ENCODE assay signal across 12 cellular contexts in the genomic region with DNA sequence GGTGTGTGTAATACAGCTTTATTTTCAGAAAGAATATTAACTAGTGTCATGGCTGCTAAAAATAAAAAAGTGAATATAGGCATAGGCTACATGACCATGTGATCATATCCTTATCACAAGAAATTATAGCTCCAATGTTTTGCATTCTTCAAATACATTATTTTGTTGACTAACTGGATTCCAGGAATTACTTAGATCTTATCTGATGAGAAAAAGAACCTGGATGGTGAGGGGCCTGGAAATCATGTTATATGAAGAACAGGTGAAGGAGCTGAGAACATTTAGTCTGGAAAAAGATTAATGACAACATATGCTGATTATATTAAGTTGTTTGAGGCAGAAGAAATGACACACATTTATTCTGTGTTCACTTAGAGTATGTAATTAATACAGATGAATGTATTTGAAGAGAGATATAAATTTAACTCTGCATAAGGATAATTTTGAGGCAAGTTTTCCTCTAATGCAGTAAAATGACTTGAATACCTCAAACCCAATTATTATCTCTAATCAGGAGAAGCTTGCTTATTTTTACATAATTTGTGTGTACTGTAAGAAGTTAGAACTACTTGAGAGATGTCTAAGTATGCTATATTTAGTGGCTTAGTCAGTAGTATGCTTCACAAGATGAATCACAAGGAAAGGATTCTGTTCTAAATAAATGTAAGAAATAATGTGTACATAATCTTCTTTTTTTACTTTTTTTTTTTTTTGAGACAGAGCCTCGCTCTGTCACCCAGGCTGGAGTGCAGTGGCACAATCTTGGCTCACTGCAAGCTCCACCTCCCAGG. TPM values are rescaled to one million over a fixed set of nuclear protein-coding genes. Genes with fewer than 3 reads are reported as not detected.
A peak's percentile ranks its signal among the peaks of the same experiment; 100 is the strongest.
DNase-seq lines count a peak whose midpoint lies in the region; ATAC-seq and TF ChIP-seq lines count a peak whose summit lies in the region.
"Had no signal": no experiment of that assay in that cellular context is flagged by ENCODE, and none has a peak within 500 bp of the region (broad histone marks: within the 10 kb centered on the region; RNA-seq: fewer than 3 reads in every experiment).

No MANE protein-coding gene starts in this region.

- peaks cover 39% of the 10 kb centered on the region for H3K9me3 Mint-ChIP-seq in mesothelial cell of epicardium

- H3K9me3 ChIP-seq in BE2C = no peaks in the 10 kb centered on the region

- peaks cover 8% of the 10 kb centered on the region for H3K4me1 ChIP-seq in BE2C

- H3K4me3 Mint-ChIP-seq in mesothelial cell of epicardium = no peak overlapping the region
- H3K4me3 Mint-ChIP-seq: activated CD4-positive, alpha-beta T cell treated with anti-CD3 and anti-CD28 coated beads, Interleukin-2, amount 10 ng/mL, durations not matched to agents 7 days and 5 days; activated naive CD4-positive, alpha-beta T cell treated with anti-CD3 and anti-CD28 coated beads, Interleukin-2, amount 50 U/mL, for 24 hours had no signal

- H3K4me3 ChIP-seq in cardiac fibroblast (replicated peaks in 1 of 2; ENCODE audit: low read depth in 2 of 2, low read length in 2 of 2) (no peak overlapping the region), BE2C (ENCODE audit: low read depth, low read length) (no peak overlapping the region)
- H3K4me3 ChIP-seq: left ventricle myocardium inferior had no signal

- H3K4me1 Mint-ChIP-seq in mesothelial cell of epicardium = peaks cover 17% of the 10 kb centered on the region

- no peaks in the 10 kb centered on the region for H3K27me3 ChIP-seq in BE2C

- H3K27me3 Mint-ChIP-seq in mesothelial cell of epicardium (ENCODE audit: low read depth) = no peaks in the 10 kb centered on the region
- H3K27me3 Mint-ChIP-seq: activated CD4-positive, alpha-beta T cell treated with anti-CD3 and anti-CD28 coated beads, Interleukin-2, amount 10 ng/mL, durations not matched to agents 7 days and 5 days; activated naive CD4-positive, alpha-beta T cell treated with anti-CD3 and anti-CD28 coated beads, Interleukin-2, amount 50 U/mL, for 24 hours had no signal

- ATAC-seq in HG03457 (IDR thresholded peaks at IDR 0.05; ENCODE audit: unreplicated experiment) (no peak), GM18498 (IDR thresholded peaks at IDR 0.05; ENCODE audit: unreplicated experiment) (no peak)

- H3K27ac Mint-ChIP-seq in mesothelial cell of epicardium = peak overlapping the region; percentile 95
- H3K27ac Mint-ChIP-seq: activated CD4-positive, alpha-beta T cell treated with anti-CD3 and anti-CD28 coated beads, Interleukin-2, amount 10 ng/mL, durations not matched to agents 7 days and 5 days; activated naive CD4-positive, alpha-beta T cell treated with anti-CD3 and anti-CD28 coated beads, Interleukin-2, amount 50 U/mL, for 24 hours had no signal

- DNase-seq in AG20443 (ENCODE audit: low spot score) = peak; percentile 50
- peak; percentile 74 for DNase-seq in LHCN-M2 (ENCODE audit: low read depth)
- peak; percentile 46 to 81 for DNase-seq in cardiac fibroblast (ENCODE audit: low read depth in 2 of 2)
- DNase-seq in mesothelial cell of epicardium (ENCODE audit: low spot score in 2 of 2, unreplicated experiment in 2 of 2) = no peak
- no peak for DNase-seq in BE2C
- DNase-seq in head of caudate nucleus = no peak
- DNase-seq: activated CD4-positive, alpha-beta T cell treated with anti-CD3 and anti-CD28 coated beads, Interleukin-2, amount 10 ng/mL, durations not matched to agents 7 days and 5 days; left ventricle myocardium inferior; NCI-H2107 had no signal

- peaks cover 4% of the 10 kb centered on the region; the same call in 1 of the 2 replicates for H3K36me3 ChIP-seq in BE2C

- intact Hi-C loops in head of caudate nucleus (cut with DNase I) = no loop called here

- TF ChIP-seq CTCF in cardiac fibroblast (IDR thresholded peaks at IDR 0.05; ENCODE audit: low read depth, low read length) = no peak
- no peak for TF ChIP-seq CTCF in mesothelial cell of epicardium (IDR thresholded peaks at IDR 0.05; ENCODE audit: unreplicated experiment)
- no peak for TF ChIP-seq CTCF in BE2C (IDR thresholded peaks at IDR 0.05; ENCODE audit: low read depth, low read length)

- H3K36me3 Mint-ChIP-seq in mesothelial cell of epicardium = peaks cover 35% of the 10 kb centered on the region

RNA-seq across cellular contexts. Expression of gene PHTF2, which starts 13.5 kb away (rescaled TPM):
- total RNA-seq in LHCN-M2 (2014; rRNA removed) = 49.6 and 51.7 TPM in 2 replicates
- 10.3 TPM for polyA plus RNA-seq in LHCN-M2 (2012)
- total RNA-seq in mesothelial cell of epicardium = 36.1 to 38.2 TPM (median 37.5 TPM) in 3 replicates
- polyA plus RNA-seq in BE2C (2012; ENCODE audit: insufficient read depth, insufficient read length, low read depth) = 6.5 TPM

RNA-seq across cellular contexts. Expression of gene TMEM60, which starts 13.9 kb away (rescaled TPM):
- total RNA-seq in LHCN-M2 (2014; rRNA removed) (38.2 and 44.8 TPM in 2 replicates), mesothelial cell of epicardium (14.2 to 17.2 TPM (median 16.5 TPM) in 3 replicates)
- polyA plus RNA-seq in LHCN-M2 (2012) = 32.7 TPM
- polyA plus RNA-seq in BE2C (2012; ENCODE audit: insufficient read depth, insufficient read length, low read depth) = 9.2 TPM

Comparison
In these comparisons a context has a peak if more than half of its experiments do, and no peak if none do; other contexts are left out.
1. DNase-seq: peak in AG20443 (single experiment), LHCN-M2 (single experiment) and cardiac fibroblast (2 of 2); none in mesothelial cell of epicardium (0 of 2), BE2C (single experiment) and head of caudate nucleus (0 of 42).